17 cellular contexts compared by ENCODE assay signal in genomic region chr15:41925209-41925608, GRCh38.
"Had no signal": no experiment of that assay in that cellular context is flagged by ENCODE, and none has a peak within 500 bp of the region (broad histone marks: within the 10 kb centered on the region; RNA-seq: fewer than 3 reads in every experiment).

No MANE protein-coding gene starts in this region.

- DNase-seq: activated CD4-positive, alpha-beta T cell treated with anti-CD3 and anti-CD28 coated beads, Interleukin-2, amount 10 ng/mL, durations not matched to agents 7 days and 5 days; activated CD8-positive, alpha-beta memory T cell treated with anti-CD3 and anti-CD28 coated beads, Interleukin-2, amount 50 U/mL, for 48 hours; activated naive CD4-positive, alpha-beta T cell; activated T-cell treated with anti-CD3 and anti-CD28 coated beads, Interleukin-2, amount 50 U/mL, for 72 hours; adrenal gland; caudate nucleus; effector CD8-positive, alpha-beta T cell; foreskin keratinocyte; left colon; naive thymus-derived CD8-positive, alpha-beta T cell; stimulated activated naive B cell treated with anti-CD40 and anti-IgM and Interleukin-4, amounts not matched to agents 10 μg/mL and 1 μg/mL and 100 μg/mL, for 72 hours; uterus had no signal

- H3K36me3 ChIP-seq: adrenal gland, pancreas, uterus had no signal

- H3K4me1 ChIP-seq: uterus had no signal

- H3K4me3 ChIP-seq: adrenal gland, pancreas, tibial artery, uterus had no signal

- H3K27me3 Mint-ChIP-seq: activated CD4-positive, alpha-beta T cell treated with anti-CD3 and anti-CD28 coated beads, Interleukin-2, amount 10 ng/mL, durations not matched to agents 7 days and 5 days; memory B cell; naive thymus-derived CD8-positive, alpha-beta T cell; stimulated activated naive B cell treated with anti-CD40 and anti-IgM and Interleukin-4, amounts not matched to agents 10 μg/mL and 1 μg/mL and 100 μg/mL, for 72 hours had no signal

- H3K27ac Mint-ChIP-seq: activated CD4-positive, alpha-beta T cell treated with anti-CD3 and anti-CD28 coated beads, Interleukin-2, amount 10 ng/mL, durations not matched to agents 7 days and 5 days; activated T-cell treated with anti-CD3 and anti-CD28 coated beads, Interleukin-2, amount 50 U/mL, for 72 hours; memory B cell; T-helper 2 cell treated with Interferon-gamma antibody and Interleukin-4, amounts not matched to agents 5 μg/mL and 100 μg/mL, for 36 hours had no signal

- H3K4me3 Mint-ChIP-seq: activated CD4-positive, alpha-beta T cell treated with anti-CD3 and anti-CD28 coated beads, Interleukin-2, amount 10 ng/mL, durations not matched to agents 7 days and 5 days; activated T-cell treated with anti-CD3 and anti-CD28 coated beads, Interleukin-2, amount 50 U/mL, for 72 hours; memory B cell; naive thymus-derived CD8-positive, alpha-beta T cell; T-helper 2 cell treated with Interferon-gamma antibody and Interleukin-4, amounts not matched to agents 5 μg/mL and 100 μg/mL, for 36 hours had no signal

- H3K27me3 ChIP-seq: adrenal gland, foreskin keratinocyte, pancreas, tibial artery, uterus had no signal

- H3K9me3 Mint-ChIP-seq: activated CD4-positive, alpha-beta T cell treated with anti-CD3 and anti-CD28 coated beads, Interleukin-2, amount 10 ng/mL, durations not matched to agents 7 days and 5 days; activated T-cell treated with anti-CD3 and anti-CD28 coated beads, Interleukin-2, amount 50 U/mL, for 72 hours; memory B cell; naive thymus-derived CD8-positive, alpha-beta T cell; T-helper 2 cell treated with Interferon-gamma antibody and Interleukin-4, amounts not matched to agents 5 μg/mL and 100 μg/mL, for 36 hours had no signal

- FAIRE-seq: colon, pancreas had no signal

- H3K27ac ChIP-seq: foreskin keratinocyte, pancreas had no signal

- H3K9me3 ChIP-seq: adrenal gland, pancreas, tibial artery, uterus had no signal

- ATAC-seq: activated T-cell treated with anti-CD3 and anti-CD28 coated beads, Interleukin-2, amount 50 U/mL, for 72 hours; foreskin keratinocyte; left colon; naive thymus-derived CD8-positive, alpha-beta T cell; pancreas; stimulated activated naive B cell treated with anti-CD40 and anti-IgM and Interleukin-4, amounts not matched to agents 10 μg/mL and 1 μg/mL and 100 μg/mL, for 72 hours had no signal
